In the genomic region with DNA sequence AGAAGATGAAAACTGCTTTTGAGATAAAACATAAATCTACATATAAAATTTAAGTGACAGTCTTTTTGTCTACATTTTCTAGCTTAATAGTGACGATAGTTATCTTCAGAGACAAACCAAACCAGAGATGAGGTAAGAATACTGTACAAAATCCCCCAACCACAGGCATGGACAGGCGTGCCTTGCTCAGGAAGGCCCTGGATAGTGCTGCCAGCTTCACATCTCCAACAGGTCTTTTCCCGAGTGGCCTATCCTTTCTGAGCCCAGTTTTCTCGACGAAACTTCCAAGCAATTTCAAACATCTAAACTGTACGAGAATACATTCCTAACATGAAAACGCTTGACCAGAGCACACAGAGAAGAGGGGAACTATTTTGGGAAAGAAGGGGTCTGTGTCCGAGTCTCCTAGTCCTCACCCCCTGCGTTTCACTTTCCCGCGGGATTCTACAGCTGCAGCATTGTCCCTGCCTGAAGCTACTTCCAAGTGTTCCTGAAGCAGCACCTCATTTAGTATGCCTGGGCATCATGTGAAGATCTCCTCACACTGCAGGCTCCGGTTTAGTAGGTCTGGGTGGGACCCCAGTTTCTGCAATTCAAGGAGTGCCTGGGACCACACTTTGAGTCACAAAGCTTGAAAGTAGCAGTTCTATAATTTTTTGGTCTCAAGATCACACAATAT, we compare ENCODE assay signal across 11 cellular contexts. TPM values are rescaled to one million over a fixed set of nuclear protein-coding genes. Genes with fewer than 3 reads are reported as not detected.
DNase-seq lines count a peak whose midpoint lies in the region; ATAC-seq and TF ChIP-seq lines count a peak whose summit lies in the region.
"Had no signal": no experiment of that assay in that cellular context is flagged by ENCODE, and none has a peak within 500 bp of the region (broad histone marks: within the 10 kb centered on the region; RNA-seq: fewer than 3 reads in every experiment).

No MANE protein-coding gene starts in this region.

- no peak for TF ChIP-seq CTCF in GM13977 (IDR thresholded peaks at IDR 0.05; ENCODE audit: extremely low read depth, insufficient read depth, missing control alignments)

- no peaks in the 10 kb centered on the region for H3K9me3 ChIP-seq in right cardiac atrium (ENCODE audit: control insufficient read depth, low read length)
- H3K9me3 ChIP-seq in skeletal muscle tissue (ENCODE audit: control insufficient read depth in 3 of 3, low read length in 3 of 3), result no peaks in the 10 kb centered on the region

- H3K27me3 ChIP-seq in right cardiac atrium (ENCODE audit: control insufficient read depth, insufficient read depth) (no peaks in the 10 kb centered on the region), skeletal muscle tissue (ENCODE audit: control insufficient read depth in 3 of 3, insufficient read depth in 3 of 3, low read length in 3 of 3) (no peaks in the 10 kb centered on the region)

- peak overlapping the region in 2 of 3 donors; percentile 7 to 17 for H3K9ac ChIP-seq in skeletal muscle tissue (ENCODE audit: low read depth in 1 of 3, low read length in 3 of 3)

- WGBS in right cardiac atrium, result 47% methylated on average over 12 of the region's 12 CpGs

- ATAC-seq in right cardiac atrium, result peak in 1 of 2 donors; percentile 24
- ATAC-seq in HG02938 (IDR thresholded peaks at IDR 0.05; ENCODE audit: unreplicated experiment), result no peak
- ATAC-seq: stimulated activated naive CD8-positive, alpha-beta T cell treated with anti-CD3 and anti-CD28 coated beads, Interleukin-15, amount 100 ng/mL, for 72 hours had no signal

- no peak overlapping the region for H3K4me3 ChIP-seq in right cardiac atrium (ENCODE audit: low read length)
- no peak overlapping the region for H3K4me3 ChIP-seq in skeletal muscle tissue (ENCODE audit: low read length in 3 of 3)

- peaks cover 0 to 11% (median 2%) of the 10 kb centered on the region in 3 donors for H3K36me3 ChIP-seq in skeletal muscle tissue (ENCODE audit: control insufficient read depth in 3 of 3, insufficient read depth in 3 of 3, low read length in 3 of 3)

- intact Hi-C loops in right cardiac atrium (cut with DNase I), result no loop called here

- DNase-seq in EH (ENCODE audit: low read depth), result peak; percentile 22
- no peak for DNase-seq in right cardiac atrium
- no peak for DNase-seq in NCI-H1694 treated with DMSO at 0.1 percent for 48 hours (lab: John Stamatoyannopoulos, UW)
- DNase-seq in pons (ENCODE audit: low spot score), result no peak
- DNase-seq in GM13977 (ENCODE audit: low spot score), result no peak
- DNase-seq: activated CD4-positive, alpha-beta T cell treated with anti-CD3 and anti-CD28 coated beads, Interleukin-2, amount 10 ng/mL, durations not matched to agents 24 days and 14 days; NCI-H2107; stimulated activated naive CD8-positive, alpha-beta T cell treated with anti-CD3 and anti-CD28 coated beads, Interleukin-15, amount 100 ng/mL, for 72 hours had no signal

- H3K4me1 ChIP-seq in right cardiac atrium (ENCODE audit: control insufficient read depth, insufficient read depth, low read length) (peaks cover 10% of the 10 kb centered on the region), skeletal muscle tissue (ENCODE audit: control insufficient read depth in 3 of 3, insufficient read depth in 3 of 3, low read length in 3 of 3) (peaks cover 11 to 37% (median 25%) of the 10 kb centered on the region in 3 donors)

- H3K27ac ChIP-seq in angular gyrus (ENCODE audit: low read depth, low read length) (peak overlapping the region; percentile 24), right cardiac atrium (ENCODE audit: low read length) (peak overlapping the region; percentile 55), skeletal muscle tissue (ENCODE audit: low read depth, low read length) (peak overlapping the region; percentile 31)

- in situ Hi-C loops in GM13977 (cut with MboI; ENCODE audit: low pct_unique_long_range_greater_than_20kb, low sequenced_read_pairs, unreplicated experiment), result no loop called here

RNA-seq across cellular contexts. Expression of a gene that starts 37.8 kb away (rescaled TPM):
- total RNA-seq in right cardiac atrium (10 to 100 TPM; 25.4 to 30.1 (median 27.2) TPM), skeletal muscle tissue (37.1 TPM)
- polyA plus RNA-seq in right cardiac atrium, result 11.7 TPM
